In the genomic region with DNA sequence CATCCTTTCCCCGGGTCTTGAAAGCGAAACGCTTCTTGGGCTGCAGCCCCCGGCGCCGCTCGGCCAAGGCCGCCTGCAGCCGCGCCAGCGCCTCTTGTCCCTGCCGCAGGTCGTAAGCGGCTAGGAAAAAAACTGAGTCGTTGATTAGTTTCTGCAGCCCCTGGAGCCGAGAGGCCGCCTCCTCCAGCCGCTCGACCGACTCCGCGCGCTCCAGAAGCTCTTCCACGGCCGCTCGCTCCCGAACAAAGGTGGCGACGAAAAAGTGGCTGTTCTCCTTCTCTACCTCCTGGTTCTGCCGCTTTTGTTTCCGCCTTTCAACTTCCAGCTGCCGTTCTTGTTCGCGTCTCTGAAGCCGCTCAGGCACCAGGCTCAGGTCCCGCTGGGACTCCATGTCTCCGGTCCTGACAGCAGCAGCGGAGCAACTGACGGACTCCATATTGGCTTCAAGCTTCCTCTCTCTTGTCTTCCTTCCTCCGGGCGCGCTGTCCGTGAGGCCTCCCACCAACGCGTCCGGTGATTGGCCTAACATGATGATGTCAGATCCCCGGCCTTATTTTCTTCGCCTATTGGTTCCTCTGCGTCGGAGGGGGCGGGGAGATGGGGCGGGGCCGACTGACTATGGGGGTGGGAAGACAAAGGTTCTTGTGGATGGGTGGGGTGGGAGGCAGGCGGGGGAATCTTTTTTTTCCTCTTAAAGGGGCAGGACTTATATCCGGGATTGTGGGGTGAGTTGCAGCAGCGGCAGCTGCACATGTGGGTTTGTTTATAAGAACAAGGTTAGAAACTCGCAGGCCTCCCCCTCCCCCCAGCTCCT, we compare ENCODE assay signal across 8 cellular contexts. TPM values are rescaled to one million over a fixed set of nuclear protein-coding genes. Genes with fewer than 3 reads are reported as not detected.
DNase-seq lines count a peak whose midpoint lies in the region; ATAC-seq lines count a peak whose summit lies in the region.

A gene with protein sequence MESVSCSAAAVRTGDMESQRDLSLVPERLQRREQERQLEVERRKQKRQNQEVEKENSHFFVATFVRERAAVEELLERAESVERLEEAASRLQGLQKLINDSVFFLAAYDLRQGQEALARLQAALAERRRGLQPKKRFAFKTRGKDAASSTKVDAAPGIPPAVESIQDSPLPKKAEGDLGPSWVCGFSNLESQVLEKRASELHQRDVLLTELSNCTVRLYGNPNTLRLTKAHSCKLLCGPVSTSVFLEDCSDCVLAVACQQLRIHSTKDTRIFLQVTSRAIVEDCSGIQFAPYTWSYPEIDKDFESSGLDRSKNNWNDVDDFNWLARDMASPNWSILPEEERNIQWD (minus strand): TSS at position 466 of the 814 bp plus-strand sequence. CDS start 30 bp downstream, at position 436.

- ATAC-seq in GM19351 (IDR thresholded peaks at IDR 0.05; ENCODE audit: unreplicated experiment), result peak; percentile 85
- ATAC-seq in HG03520 (IDR thresholded peaks at IDR 0.05; ENCODE audit: unreplicated experiment), result peak; percentile 78

- peak; percentile 86 to 100 (median 96) for DNase-seq in C1 segment of cervical spinal cord (lab: John Stamatoyannopoulos, UW)
- DNase-seq in NCI-H69 (lab: John Stamatoyannopoulos, UW), result peak; percentile 100
- peak; percentile 97 for DNase-seq in activated CD4-positive, alpha-beta T cell treated with anti-CD3 and anti-CD28 coated beads, Interleukin-2, amount 10 ng/mL, durations not matched to agents 7 days and 5 days
- peak; percentile 98 for DNase-seq in dedifferentiated amniotic fluid mesenchymal stem cell (ENCODE audit: extremely low spot score)
- DNase-seq in left kidney (ENCODE audit: low read depth, low spot score), result peak; percentile 99
- peak; percentile 96 for DNase-seq in stimulated activated CD4-positive, alpha-beta T cell treated with anti-CD3 and anti-CD28 coated beads, Interleukin-1b, Interleukin-23, amount 100 ng/mL, for 48 hours

- POLR2A ChIA-PET in activated CD4-positive, alpha-beta T cell treated with anti-CD3 and anti-CD28 coated beads, Interleukin-2, amount 10 ng/mL, durations not matched to agents 7 days and 5 days (lab: Charles Lee), result interaction anchor here (0.6 to 1.5 kb wide), 5 partner anchors 25 to 1371 kb away, joined by 3 to 6 read pairs (median 3); a partner anchor contains a TSS

- no peaks in the 10 kb centered on the region for H3K9me3 Mint-ChIP-seq in activated CD4-positive, alpha-beta T cell treated with anti-CD3 and anti-CD28 coated beads, Interleukin-2, amount 10 ng/mL, durations not matched to agents 7 days and 5 days

- H3K27me3 Mint-ChIP-seq in activated CD4-positive, alpha-beta T cell treated with anti-CD3 and anti-CD28 coated beads, Interleukin-2, amount 10 ng/mL, durations not matched to agents 7 days and 5 days, result no peaks in the 10 kb centered on the region

- peak within 1 kb of the TSS; percentile 100 for H3K4me3 Mint-ChIP-seq in activated CD4-positive, alpha-beta T cell treated with anti-CD3 and anti-CD28 coated beads, Interleukin-2, amount 10 ng/mL, durations not matched to agents 7 days and 5 days

- CTCF ChIA-PET in activated CD4-positive, alpha-beta T cell treated with anti-CD3 and anti-CD28 coated beads, Interleukin-2, amount 10 ng/mL, durations not matched to agents 7 days and 5 days (lab: Charles Lee), result interaction anchor here (0.7 to 3.5 kb wide), 10 partner anchors 14 to 139 kb away, joined by 3 to 19 read pairs (median 4); a partner anchor contains a TSS

- H3K36me3 Mint-ChIP-seq in activated CD4-positive, alpha-beta T cell treated with anti-CD3 and anti-CD28 coated beads, Interleukin-2, amount 10 ng/mL, durations not matched to agents 7 days and 5 days (ENCODE audit: low read depth), result peaks cover 25% of the 10 kb centered on the region

- peaks cover 34% of the 10 kb centered on the region for H3K4me1 Mint-ChIP-seq in activated CD4-positive, alpha-beta T cell treated with anti-CD3 and anti-CD28 coated beads, Interleukin-2, amount 10 ng/mL, durations not matched to agents 7 days and 5 days

- H3K27ac Mint-ChIP-seq in activated CD4-positive, alpha-beta T cell treated with anti-CD3 and anti-CD28 coated beads, Interleukin-2, amount 10 ng/mL, durations not matched to agents 7 days and 5 days, result peak within 1 kb of the TSS; percentile 100

RNA-seq across cellular contexts. Expression of the gene that starts here (rescaled TPM):
- total RNA-seq in activated CD4-positive, alpha-beta T cell treated with anti-CD3 and anti-CD28 coated beads, Interleukin-2, amount 10 ng/mL, durations not matched to agents 7 days and 5 days, result 10 to 100 TPM; 37.1 to 38.6 TPM

Comparison
In these comparisons a context has a peak if more than half of its experiments do, and no peak if none do; other contexts are left out.
1. Peak in every context shown above with its lines: DNase-seq and ATAC-seq.